23 cellular contexts compared by ENCODE assay signal in genomic region chr10:124343351-124344265, GRCh38.
"Had no signal": no experiment of that assay in that cellular context is flagged by ENCODE, and none has a peak within 500 bp of the region (broad histone marks: within the 10 kb centered on the region; RNA-seq: fewer than 3 reads in every experiment).

No MANE protein-coding gene starts in this region.

- H3K9me3 Mint-ChIP-seq: activated B cell treated with CpG ODN at 0.5 μM for 24 hours; activated CD4-positive, alpha-beta memory T cell treated with anti-CD3 and anti-CD28 coated beads, Interleukin-2, amount 10 ng/mL, durations not matched to agents 7 days and 5 days; activated naive CD4-positive, alpha-beta T cell treated with anti-CD3 and anti-CD28 coated beads for 36 hours; activated T-helper 17 cell treated with anti-CD3 and anti-CD28 coated beads, Interleukin-2, amount 50 U/mL, for 72 hours; naive thymus-derived CD8-positive, alpha-beta T cell; stimulated activated naive CD8-positive, alpha-beta T cell treated with anti-CD3 and anti-CD28 coated beads, Interleukin-15, Interleukin-2, amounts not matched to agents 100 ng/mL and 50 ng/mL, for 24 hours had no signal

- H3K4me3 ChIP-seq: lower lobe of right lung, ovary, tibial artery, uterus had no signal

- H3K9me3 ChIP-seq: lower lobe of right lung, ovary, tibial artery, uterus had no signal

- H3K4me1 Mint-ChIP-seq: activated T-helper 17 cell treated with anti-CD3 and anti-CD28 coated beads, Interleukin-2, amount 50 U/mL, for 72 hours had no signal

- H3K4me3 Mint-ChIP-seq: activated B cell treated with CpG ODN at 0.5 μM for 24 hours; activated CD4-positive, alpha-beta memory T cell treated with anti-CD3 and anti-CD28 coated beads, Interleukin-2, amount 10 ng/mL, durations not matched to agents 7 days and 5 days; activated naive CD4-positive, alpha-beta T cell treated with anti-CD3 and anti-CD28 coated beads for 36 hours; activated T-helper 17 cell treated with anti-CD3 and anti-CD28 coated beads, Interleukin-2, amount 50 U/mL, for 72 hours; stimulated activated naive CD8-positive, alpha-beta T cell treated with anti-CD3 and anti-CD28 coated beads, Interleukin-15, Interleukin-2, amounts not matched to agents 100 ng/mL and 50 ng/mL, for 24 hours; T-helper 17 cell had no signal

- H3K36me3 Mint-ChIP-seq: naive thymus-derived CD8-positive, alpha-beta T cell had no signal

- ATAC-seq: activated T-helper 17 cell treated with anti-CD3 and anti-CD28 coated beads, Interleukin-2, amount 50 U/mL, for 72 hours; foreskin keratinocyte; left lobe of liver; lower lobe of right lung; naive thymus-derived CD8-positive, alpha-beta T cell; right cardiac atrium; T-helper 17 cell had no signal

- H3K27me3 ChIP-seq: foreskin keratinocyte, ovary, tibial artery, uterus had no signal

- H3K27ac ChIP-seq: foreskin keratinocyte, lower lobe of right lung, ovary, tibial artery, uterus had no signal

- DNase-seq: activated B cell treated with CpG ODN at 0.5 μM for 24 hours; activated CD4-positive, alpha-beta memory T cell treated with anti-CD3 and anti-CD28 coated beads, Interleukin-2, amount 10 ng/mL, durations not matched to agents 7 days and 5 days; activated CD4-positive, alpha-beta T cell treated with anti-CD3 and anti-CD28 coated beads for 48 hours; activated naive CD4-positive, alpha-beta T cell treated with anti-CD3 and anti-CD28 coated beads for 36 hours; amygdala; effector CD4-positive, alpha-beta T cell; erythroblast; foreskin keratinocyte; kidney; lower lobe of right lung; naive thymus-derived CD8-positive, alpha-beta T cell; ovary; right cardiac atrium; stimulated activated CD4-positive, alpha-beta T cell treated with anti-CD3 and anti-CD28 coated beads, Interleukin-12 subunit alpha, Interleukin-12 subunit beta, amount 100 ng/mL, for 4 hours; stimulated activated CD4-positive, alpha-beta T cell treated with anti-CD3 and anti-CD28 coated beads, Interleukin-4, amount 100 ng/mL, for 4 hours; substantia nigra; SW 1271; T-helper 17 cell; uterus had no signal

- H3K27me3 Mint-ChIP-seq: activated B cell treated with CpG ODN at 0.5 μM for 24 hours; activated CD4-positive, alpha-beta memory T cell treated with anti-CD3 and anti-CD28 coated beads, Interleukin-2, amount 10 ng/mL, durations not matched to agents 7 days and 5 days; stimulated activated naive CD8-positive, alpha-beta T cell treated with anti-CD3 and anti-CD28 coated beads, Interleukin-15, Interleukin-2, amounts not matched to agents 100 ng/mL and 50 ng/mL, for 24 hours had no signal

- H3K27ac Mint-ChIP-seq: activated B cell treated with CpG ODN at 0.5 μM for 24 hours; activated CD4-positive, alpha-beta memory T cell treated with anti-CD3 and anti-CD28 coated beads, Interleukin-2, amount 10 ng/mL, durations not matched to agents 7 days and 5 days; activated naive CD4-positive, alpha-beta T cell treated with anti-CD3 and anti-CD28 coated beads for 36 hours; activated T-helper 17 cell treated with anti-CD3 and anti-CD28 coated beads, Interleukin-2, amount 50 U/mL, for 72 hours; stimulated activated naive CD8-positive, alpha-beta T cell treated with anti-CD3 and anti-CD28 coated beads, Interleukin-15, Interleukin-2, amounts not matched to agents 100 ng/mL and 50 ng/mL, for 24 hours; T-helper 17 cell had no signal

- H3K36me3 ChIP-seq: lower lobe of right lung, ovary, tibial artery, uterus had no signal

- H3K4me1 ChIP-seq: uterus had no signal
